In the genomic region with DNA sequence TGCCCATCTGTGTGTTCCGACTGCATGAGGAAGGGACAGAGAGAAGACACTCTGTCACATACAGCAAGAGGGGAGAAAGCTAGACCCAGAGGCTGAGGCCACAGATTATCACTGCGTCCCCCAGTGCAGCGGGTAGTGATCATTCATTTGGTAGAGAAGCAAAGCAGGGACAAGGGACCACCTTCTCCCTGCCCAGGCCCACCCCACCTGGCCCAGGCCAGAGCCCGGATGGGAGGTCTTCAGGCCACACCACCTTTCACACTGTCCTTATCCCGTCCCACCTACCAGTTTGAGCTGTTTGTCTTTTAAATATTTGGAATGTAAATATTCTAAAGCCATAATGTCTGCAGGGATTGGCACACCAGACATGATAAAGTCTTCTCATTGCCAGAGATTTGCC, we compare ENCODE assay signal across 1 cellular context.
TF ChIP-seq lines count a peak whose summit lies in the region.

No MANE protein-coding gene starts in this region.

TF ChIP-seq in GM12878, 131 proteins besides CTCF, POLR2A, EP300 and RAD21:
- TF ChIP-seq EED (IDR thresholded peaks at IDR 0.05; ENCODE audit: low read depth): no peak
- TF ChIP-seq BCLAF1 (IDR thresholded peaks at IDR 0.05): no peak
- no peak for TF ChIP-seq ZZZ3 (IDR thresholded peaks at IDR 0.05; ENCODE audit: control insufficient read depth, insufficient read length, low read depth)
- no peak for TF ChIP-seq SIX5 (IDR thresholded peaks at IDR 0.05; ENCODE audit: low read depth, low read length, severe bottlenecking)
- TF ChIP-seq ZNF274 (IDR thresholded peaks at IDR 0.05; ENCODE audit: insufficient read depth, insufficient read length): no peak
- no peak for TF ChIP-seq CBX3 (IDR thresholded peaks at IDR 0.05; ENCODE audit: borderline replicate concordance, low read depth)
- TF ChIP-seq IKZF1 (conservative IDR thresholded peaks at IDR 0.05): no peak
- TF ChIP-seq GABPA (IDR thresholded peaks at IDR 0.05; ENCODE audit: low read depth): no peak
- TF ChIP-seq ZNF622 (IDR thresholded peaks at IDR 0.05): no peak
- TF ChIP-seq POLR2AphosphoS2 (IDR thresholded peaks at IDR 0.05; ENCODE audit: low read depth, low read length): no peak
- TF ChIP-seq NFXL1 (IDR thresholded peaks at IDR 0.05; ENCODE audit: borderline replicate concordance): no peak
- TF ChIP-seq FOS (IDR thresholded peaks at IDR 0.05; ENCODE audit: borderline replicate concordance, extremely low read depth, insufficient read length): no peak
- no peak for TF ChIP-seq NFYA (IDR thresholded peaks at IDR 0.05; ENCODE audit: borderline replicate concordance, low read depth, low read length)
